25 cellular contexts compared by ENCODE assay signal in genomic region chr14:99800781-99801180, GRCh38.
"Had no signal": no experiment of that assay in that cellular context is flagged by ENCODE, and none has a peak within 500 bp of the region (broad histone marks: within the 10 kb centered on the region; RNA-seq: fewer than 3 reads in every experiment).

No MANE protein-coding gene starts in this region.

- ATAC-seq: left lobe of liver; mucosa of descending colon; natural killer cell treated with Interleukin-12 subunit alpha and Interleukin-12 subunit beta and Interleukin-15 and Interleukin-18, amount 100 ng/mL, for 72 hours; psoas muscle; right cardiac atrium; stimulated activated memory B cell treated with anti-CD40 and anti-IgM and Interleukin-4, amounts not matched to agents 10 μg/mL and 1 μg/mL and 100 μg/mL, for 72 hours; stimulated activated naive CD8-positive, alpha-beta T cell treated with anti-CD3 and anti-CD28 coated beads, Interleukin-15, Interleukin-2, amounts not matched to agents 100 U/mL and 50 U/mL, for 24 hours had no signal

- H3K9me3 ChIP-seq: colonic mucosa, esophagus squamous epithelium, mucosa of descending colon, psoas muscle, spleen, testis, tibial artery had no signal

- H3K9me3 Mint-ChIP-seq: memory B cell; natural killer cell treated with Interleukin-12 subunit alpha and Interleukin-12 subunit beta and Interleukin-15 and Interleukin-18, amount 100 ng/mL, for 72 hours; neural crest cell; stimulated activated memory B cell treated with anti-CD40 and anti-IgM and Interleukin-4, amounts not matched to agents 10 μg/mL and 1 μg/mL and 100 μg/mL, for 72 hours had no signal

- H3K4me1 Mint-ChIP-seq: memory B cell; mesothelial cell of epicardium; naive B cell; stimulated activated memory B cell treated with anti-CD40 and anti-IgM and Interleukin-4, amounts not matched to agents 10 μg/mL and 1 μg/mL and 100 μg/mL, for 72 hours had no signal

- H3K27me3 Mint-ChIP-seq: type B pancreatic cell had no signal

- H3K4me3 Mint-ChIP-seq: memory B cell; mesothelial cell of epicardium; naive B cell; natural killer cell treated with Interleukin-12 subunit alpha and Interleukin-12 subunit beta and Interleukin-15 and Interleukin-18, amount 100 ng/mL, for 72 hours; neural crest cell; stimulated activated memory B cell treated with anti-CD40 and anti-IgM and Interleukin-4, amounts not matched to agents 10 μg/mL and 1 μg/mL and 100 μg/mL, for 72 hours; type B pancreatic cell had no signal

- H3K4me3 ChIP-seq: colonic mucosa, esophagus squamous epithelium, lung, mucosa of descending colon, psoas muscle, skin epidermis, spleen, testis, tibial artery had no signal

- H3K27me3 ChIP-seq: colonic mucosa, testis, tibial artery had no signal

- H3K27ac Mint-ChIP-seq: memory B cell; mesothelial cell of epicardium; natural killer cell treated with Interleukin-12 subunit alpha and Interleukin-12 subunit beta and Interleukin-15 and Interleukin-18, amount 100 ng/mL, for 72 hours; stimulated activated memory B cell treated with anti-CD40 and anti-IgM and Interleukin-4, amounts not matched to agents 10 μg/mL and 1 μg/mL and 100 μg/mL, for 72 hours; type B pancreatic cell had no signal

- H3K4me1 ChIP-seq: colonic mucosa, esophagus squamous epithelium, spleen, testis, tibial artery had no signal

- DNase-seq: colonic mucosa; dermis blood vessel endothelial cell; effector memory CD4-positive, alpha-beta T cell; esophagus squamous epithelium; foreskin melanocyte; kidney; mucosa of descending colon; naive B cell; psoas muscle; right cardiac atrium; spleen; stimulated activated CD4-positive, alpha-beta T cell treated with anti-CD3 and anti-CD28 coated beads, Interleukin-4, amount 100 ng/mL, for 4 hours; stimulated activated naive CD8-positive, alpha-beta T cell treated with anti-CD3 and anti-CD28 coated beads, Interleukin-15, Interleukin-2, amounts not matched to agents 100 U/mL and 50 U/mL, for 24 hours; substantia nigra; testis; tibial artery had no signal

- H3K36me3 ChIP-seq: colonic mucosa, esophagus squamous epithelium, spleen, tibial artery had no signal

- H3K27ac ChIP-seq: colonic mucosa, esophagus squamous epithelium, psoas muscle, skin epidermis, spleen, testis, tibial artery had no signal

- H3K36me3 Mint-ChIP-seq: memory B cell; natural killer cell treated with Interleukin-12 subunit alpha and Interleukin-12 subunit beta and Interleukin-15 and Interleukin-18, amount 100 ng/mL, for 72 hours; stimulated activated memory B cell treated with anti-CD40 and anti-IgM and Interleukin-4, amounts not matched to agents 10 μg/mL and 1 μg/mL and 100 μg/mL, for 72 hours had no signal
